ENCODE assay signal across 8 cellular contexts in genomic region chr11:560305-561147, GRCh38. TPM values are rescaled to one million over a fixed set of nuclear protein-coding genes. Genes with fewer than 3 reads are reported as not detected.
DNase-seq lines count a peak whose midpoint lies in the region; ATAC-seq and TF ChIP-seq lines count a peak whose summit lies in the region.

Gene LMNTD2, minus strand, starts transcription at chr11:560738. Its CDS starts 22 bp downstream, at chr11:560716.
Gene RASSF7, plus strand, starts transcription at chr11:560970. Its CDS starts 799 bp downstream, at chr11:561769.

- H3K9ac ChIP-seq in mesenchymal stem cell (ENCODE audit: low read length): no peak within 1 kb of the TSS

- peaks cover 7% of the 10 kb centered on the region for H3K36me3 ChIP-seq in effector memory CD4-positive, alpha-beta T cell (ENCODE audit: control insufficient read depth, insufficient read depth, low read length)
- peaks cover 0 to 30% of the 10 kb centered on the region in 2 experiments for H3K36me3 ChIP-seq in mesenchymal stem cell (ENCODE audit: control insufficient read depth in 1 of 2, insufficient read depth in 2 of 2, low read depth in 1 of 2, low read length in 2 of 2)

- no peaks in the 10 kb centered on the region for H3K9me3 Mint-ChIP-seq in activated CD8-positive, alpha-beta T cell treated with anti-CD3 and anti-CD28 coated beads, Interleukin-2, amount 10 ng/mL, durations not matched to agents 7 days and 5 days (ENCODE audit: insufficient read depth)

- H3K27ac ChIP-seq in C4-2B: peak within 1 kb of the TSS; percentile 99
- H3K27ac ChIP-seq in effector memory CD4-positive, alpha-beta T cell (ENCODE audit: insufficient read depth, low read length, poor library complexity, severe bottlenecking): peak within 1 kb of the TSS; percentile 70
- H3K27ac ChIP-seq in mesenchymal stem cell (ENCODE audit: low read length, poor library complexity, severe bottlenecking): peak within 1 kb of the TSS; percentile 27

- H3K36me3 Mint-ChIP-seq in activated CD8-positive, alpha-beta T cell treated with anti-CD3 and anti-CD28 coated beads, Interleukin-2, amount 10 ng/mL, durations not matched to agents 7 days and 5 days (ENCODE audit: low read depth): peaks cover 8% of the 10 kb centered on the region

- CTCF ChIA-PET in activated CD8-positive, alpha-beta T cell treated with anti-CD3 and anti-CD28 coated beads, Interleukin-2, amount 10 ng/mL, durations not matched to agents 7 days and 5 days (lab: Charles Lee): interaction anchor here (2.1 kb wide), 1 partner anchor 166 kb away, joined by 7 read pairs; no protein-coding TSS in a partner anchor

- peak within 1 kb of the TSS; percentile 73 for H4K8ac ChIP-seq in mesenchymal stem cell (ENCODE audit: low read length)

- H3K23ac ChIP-seq in mesenchymal stem cell (ENCODE audit: low read length in 2 of 2): peak within 1 kb of the TSS in 1 of 2 experiments; percentile 86

- peak within 1 kb of the TSS; percentile 96 for H3K4me2 ChIP-seq in mesenchymal stem cell (ENCODE audit: low read length, poor library complexity, severe bottlenecking)

- peak within 1 kb of the TSS in 1 of 2 experiments; percentile 40 for H3K4ac ChIP-seq in mesenchymal stem cell (ENCODE audit: low read depth in 1 of 2, low read length in 2 of 2)

- TF ChIP-seq CTCF in C4-2B (conservative IDR thresholded peaks at IDR 0.05): no peak

- DNase-seq in NCI-H82 treated with DMSO at 0.1 percent for 48 hours (lab: John Stamatoyannopoulos, UW; ENCODE audit: unreplicated experiment): peak; percentile 50
- peak; percentile 95 for DNase-seq in activated CD8-positive, alpha-beta T cell treated with anti-CD3 and anti-CD28 coated beads, Interleukin-2, amount 10 ng/mL, durations not matched to agents 7 days and 5 days
- DNase-seq in effector memory CD4-positive, alpha-beta T cell: peak; percentile 91 to 93 (median 93)
- peak; percentile 82 for DNase-seq in mesenchymal stem cell
- peak; percentile 91 for DNase-seq in stimulated activated CD8-positive, alpha-beta memory T cell treated with anti-CD3 and anti-CD28 coated beads, Interleukin-12 subunit alpha, Interleukin-12 subunit beta, amount 100 ng/mL, for 1 hour (ENCODE audit: low read depth)

- peaks cover 27% of the 10 kb centered on the region for H3K4me1 ChIP-seq in effector memory CD4-positive, alpha-beta T cell (ENCODE audit: control insufficient read depth, insufficient read depth, low read length, poor library complexity, severe bottlenecking)
- H3K4me1 ChIP-seq in mesenchymal stem cell (ENCODE audit: control insufficient read depth, insufficient read depth, low read depth, low read length): peaks cover 41% of the 10 kb centered on the region

- H3K79me1 ChIP-seq in mesenchymal stem cell (replicated peaks; ENCODE audit: low read length, poor library complexity, severe bottlenecking): peaks cover 20% of the 10 kb centered on the region

- H2BK5ac ChIP-seq in mesenchymal stem cell (ENCODE audit: low read depth, low read length, poor library complexity, severe bottlenecking): peak within 1 kb of the TSS; percentile 92

- H3K4me1 Mint-ChIP-seq in activated CD8-positive, alpha-beta T cell treated with anti-CD3 and anti-CD28 coated beads, Interleukin-2, amount 10 ng/mL, durations not matched to agents 7 days and 5 days (ENCODE audit: low read depth): peaks cover 17% of the 10 kb centered on the region

- 2% methylated on average over 76 of the region's 95 CpGs for WGBS in mesenchymal stem cell

- H2AK5ac ChIP-seq in mesenchymal stem cell (ENCODE audit: low read length, severe bottlenecking): peak within 1 kb of the TSS; percentile 85

- H2BK12ac ChIP-seq in mesenchymal stem cell (ENCODE audit: low read length in 2 of 2): no peak within 1 kb of the TSS

- H3K27ac Mint-ChIP-seq in activated CD8-positive, alpha-beta T cell treated with anti-CD3 and anti-CD28 coated beads, Interleukin-2, amount 10 ng/mL, durations not matched to agents 7 days and 5 days: peak within 1 kb of the TSS; percentile 81

- peak within 1 kb of the TSS; percentile 95 for H3K4me3 Mint-ChIP-seq in activated CD8-positive, alpha-beta T cell treated with anti-CD3 and anti-CD28 coated beads, Interleukin-2, amount 10 ng/mL, durations not matched to agents 7 days and 5 days

- H4K91ac ChIP-seq in mesenchymal stem cell (ENCODE audit: low read length): no peak within 1 kb of the TSS

- H3K27me3 Mint-ChIP-seq in activated CD8-positive, alpha-beta T cell treated with anti-CD3 and anti-CD28 coated beads, Interleukin-2, amount 10 ng/mL, durations not matched to agents 7 days and 5 days (ENCODE audit: low read depth): peaks cover 14% of the 10 kb centered on the region

- peak within 1 kb of the TSS; percentile 73 for H3K4me3 ChIP-seq in effector memory CD4-positive, alpha-beta T cell (ENCODE audit: insufficient read depth, low read depth, low read length, poor library complexity, severe bottlenecking)
- peak within 1 kb of the TSS; percentile 71 to 87 for H3K4me3 ChIP-seq in mesenchymal stem cell (ENCODE audit: insufficient read depth in 1 of 2, low read depth in 1 of 2, low read length in 2 of 2)

- H2AFZ ChIP-seq in mesenchymal stem cell (ENCODE audit: low read depth, low read length): peak within 1 kb of the TSS; percentile 88

- H2BK15ac ChIP-seq in mesenchymal stem cell (ENCODE audit: low read depth, poor library complexity, severe bottlenecking): peak within 1 kb of the TSS; percentile 33

- peak within 1 kb of the TSS in 1 of 2 experiments; percentile 66 for H3K14ac ChIP-seq in mesenchymal stem cell (ENCODE audit: low read length in 2 of 2)

- POLR2A ChIA-PET in activated CD8-positive, alpha-beta T cell treated with anti-CD3 and anti-CD28 coated beads, Interleukin-2, amount 10 ng/mL, durations not matched to agents 7 days and 5 days (lab: Charles Lee): interaction anchor here (0.9 to 1.0 kb wide), 2 partner anchors 16 to 136 kb away, joined by 3 read pairs; partner anchors contain the start of gene PHRF1

- peak within 1 kb of the TSS; percentile 39 for H2BK120ac ChIP-seq in mesenchymal stem cell (ENCODE audit: low read depth, low read length)

- H3K27me3 ChIP-seq in effector memory CD4-positive, alpha-beta T cell (replicated peaks; ENCODE audit: control insufficient read depth, insufficient read depth, low read length, poor library complexity, severe bottlenecking): no peaks in the 10 kb centered on the region
- peaks cover 12 to 69% of the 10 kb centered on the region in 2 experiments for H3K27me3 ChIP-seq in mesenchymal stem cell (ENCODE audit: control insufficient read depth in 1 of 2, insufficient read depth in 1 of 2, low read length in 2 of 2)

- ATAC-seq in GM19372 (IDR thresholded peaks at IDR 0.05; ENCODE audit: low read depth, unreplicated experiment): peak; percentile 77
- ATAC-seq in HG03521 (IDR thresholded peaks at IDR 0.05; ENCODE audit: unreplicated experiment): peak; percentile 80
- peak; percentile 91 for ATAC-seq in activated CD8-positive, alpha-beta T cell treated with anti-CD3 and anti-CD28 coated beads, Interleukin-2, amount 10 ng/mL, durations not matched to agents 7 days and 5 days

- no peaks in the 10 kb centered on the region for H3K9me3 ChIP-seq in effector memory CD4-positive, alpha-beta T cell (ENCODE audit: control insufficient read depth, low read length)
- H3K9me3 ChIP-seq in mesenchymal stem cell (ENCODE audit: control insufficient read depth, low read length): no peaks in the 10 kb centered on the region

- peak within 1 kb of the TSS; percentile 68 to 83 for H3K18ac ChIP-seq in mesenchymal stem cell (ENCODE audit: low read depth in 1 of 2, low read length in 2 of 2)

RNA-seq across cellular contexts. Expression of gene LMNTD2, which starts in this region (rescaled TPM):
- total RNA-seq in activated CD8-positive, alpha-beta T cell treated with anti-CD3 and anti-CD28 coated beads, Interleukin-2, amount 10 ng/mL, durations not matched to agents 7 days and 5 days: under 1 TPM; 0.34 to 0.81 TPM
- 0.46 TPM for polyA plus RNA-seq in mesenchymal stem cell (2013, experiment 1 of 2)
- 0.67 TPM for polyA plus RNA-seq in mesenchymal stem cell (2013, experiment 2 of 2)

RNA-seq across cellular contexts. Expression of gene RASSF7, which starts in this region (rescaled TPM):
- total RNA-seq in activated CD8-positive, alpha-beta T cell treated with anti-CD3 and anti-CD28 coated beads, Interleukin-2, amount 10 ng/mL, durations not matched to agents 7 days and 5 days: 10 to 100 TPM; 32.2 to 36.1 TPM
- polyA plus RNA-seq in mesenchymal stem cell (2013, experiment 1 of 2): 3.2 TPM
- 2.3 TPM for polyA plus RNA-seq in mesenchymal stem cell (2013, experiment 2 of 2)

Comparison
In these comparisons a context has a peak if more than half of its experiments do, and no peak if none do; other contexts are left out.
1. Peak in every context shown above with its lines: DNase-seq, ATAC-seq, H3K4me3 ChIP-seq and H3K27ac ChIP-seq.
2. H3K27ac ChIP-seq: peak in every context shown above with its lines; median percentile 99 in C4-2B; 70 in effector memory CD4-positive, alpha-beta T cell; 27 in mesenchymal stem cell.